In the genomic region with DNA sequence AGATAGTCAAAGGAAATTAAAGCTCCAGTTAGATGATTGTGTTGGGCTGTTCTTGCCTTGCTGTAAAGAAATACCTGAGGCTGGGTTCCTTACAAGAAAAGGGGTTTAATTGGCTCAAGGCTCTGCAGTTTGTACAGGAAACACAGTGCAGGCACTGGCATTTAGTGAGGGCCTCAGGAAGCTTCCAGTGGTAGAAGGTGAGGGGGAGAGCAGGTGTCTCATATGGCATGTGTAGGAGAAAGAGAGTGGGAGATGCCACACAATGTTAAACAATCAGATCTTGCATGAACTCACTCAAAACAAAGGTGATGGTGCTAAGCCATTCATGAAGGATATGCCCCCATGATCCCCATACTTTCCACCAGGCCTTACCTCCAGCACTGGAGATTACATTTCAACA, we compare ENCODE assay signal across 7 cellular contexts.
"Had no signal": no experiment of that assay in that cellular context is flagged by ENCODE, and none has a peak within 500 bp of the region (broad histone marks: within the 10 kb centered on the region; RNA-seq: fewer than 3 reads in every experiment).

No MANE protein-coding gene starts in this region.

- H3K4me3 Mint-ChIP-seq: IgD-negative memory B cell had no signal

- H2AFZ ChIP-seq: GM23248 had no signal

- H3K27ac Mint-ChIP-seq: IgD-negative memory B cell had no signal

- FAIRE-seq: HepG2, HTR-8/SVneo had no signal

- H3K9ac ChIP-seq: GM23248 had no signal

- H3K4me1 Mint-ChIP-seq: IgD-negative memory B cell had no signal

- H3K27ac ChIP-seq: GM23248 had no signal

- H3K4me3 ChIP-seq: GM23248 had no signal

- ATAC-seq: HepG2 had no signal

- DNase-seq: GM23248, H7, HCEC 1CT, KBM-7 had no signal

- H3K27me3 Mint-ChIP-seq: IgD-negative memory B cell had no signal
